In genomic region chr11:19076744-19077589, GRCh38 we compare ENCODE assay signal across 1 cellular context.
TF ChIP-seq lines count a peak whose summit lies in the region.

No MANE protein-coding gene starts in this region.

TF ChIP-seq in SK-N-SH, 30 proteins besides CTCF, POLR2A, EP300 and RAD21:
- TF ChIP-seq GATA2 (CRISPR knock-in tag; IDR thresholded peaks at IDR 0.05): no peak
- TF ChIP-seq CHD2 (IDR thresholded peaks at IDR 0.05; ENCODE audit: low read length, partially characterized antibody): no peak
- peak; percentile 75 for TF ChIP-seq SMC3 (IDR thresholded peaks at IDR 0.05; ENCODE audit: low read depth, low read length)
- TF ChIP-seq NFIC (IDR thresholded peaks at IDR 0.05; ENCODE audit: borderline replicate concordance): no peak
- no peak for TF ChIP-seq YY1 (IDR thresholded peaks at IDR 0.05; ENCODE audit: low read depth)
- no peak for TF ChIP-seq MXI1 (IDR thresholded peaks at IDR 0.05; ENCODE audit: low read depth, low read length)
